16 cellular contexts compared by ENCODE assay signal in the genomic region with DNA sequence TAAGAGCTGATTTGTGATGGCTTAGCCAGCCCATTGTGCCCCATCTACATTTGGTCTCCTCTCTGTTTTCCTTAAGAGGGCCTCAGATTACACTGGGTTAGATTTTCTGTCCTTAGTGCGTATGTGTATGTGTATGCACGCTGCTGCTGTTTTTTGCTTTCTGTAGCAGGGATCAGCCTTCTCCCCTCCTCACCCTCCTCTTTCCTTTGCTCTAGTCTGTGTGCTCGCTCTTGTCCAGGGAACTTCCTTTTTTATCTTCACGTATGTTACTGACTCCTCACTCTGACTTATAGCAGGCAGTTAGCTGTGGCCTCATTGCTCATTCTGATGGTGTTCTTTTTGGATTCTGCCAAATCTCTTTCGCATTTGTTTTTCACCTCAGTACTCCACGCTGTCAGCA. TPM values are rescaled to one million over a fixed set of nuclear protein-coding genes. Genes with fewer than 3 reads are reported as not detected.
A peak's percentile ranks its signal among the peaks of the same experiment; 100 is the strongest.
DNase-seq lines count a peak whose midpoint lies in the region; ATAC-seq and TF ChIP-seq lines count a peak whose summit lies in the region.
"Had no signal": no experiment of that assay in that cellular context is flagged by ENCODE, and none has a peak within 500 bp of the region (broad histone marks: within the 10 kb centered on the region; RNA-seq: fewer than 3 reads in every experiment).

No MANE protein-coding gene starts in this region.

- H3K36me3 ChIP-seq in OCI-LY7 (ENCODE audit: insufficient read depth, low read length) (peaks cover 4% of the 10 kb centered on the region), heart right ventricle (no peaks in the 10 kb centered on the region), urinary bladder (ENCODE audit: insufficient read depth) (no peaks in the 10 kb centered on the region), uterus (no peaks in the 10 kb centered on the region)
- H3K36me3 ChIP-seq: Peyer's patch, upper lobe of left lung had no signal

- TF ChIP-seq POLR2A in uterus (IDR thresholded peaks at IDR 0.05), result no peak

- peak overlapping the region; percentile 65 for H3K4me2 ChIP-seq in OCI-LY7 (ENCODE audit: low read length)

- no peak overlapping the region for H3K27ac ChIP-seq in OCI-LY7 (ENCODE audit: low read depth, low read length, poor library complexity, severe bottlenecking)
- peak overlapping the region in 9 of 10 donors; percentile 50 to 78 (median 64) for H3K27ac ChIP-seq in heart right ventricle
- H3K27ac ChIP-seq in urinary bladder (ENCODE audit: low read depth), result peak overlapping the region; percentile 28
- no peak overlapping the region for H3K27ac ChIP-seq in uterus

- POLR2A ChIA-PET in OCI-LY7 (lab: Charles Lee), result interaction anchor here (0.8 to 2.3 kb wide), 5 partner anchors 9 to 41 kb away, joined by 3 to 7 read pairs (median 4); no protein-coding TSS in a partner anchor

- H3K4me1 ChIP-seq in OCI-LY7 (ENCODE audit: insufficient read depth, low read length, poor library complexity, severe bottlenecking) (peaks cover 50% of the 10 kb centered on the region), heart right ventricle (peaks cover 6 to 84% (median 52%) of the 10 kb centered on the region in 9 donors), urinary bladder (ENCODE audit: insufficient read depth) (no peaks in the 10 kb centered on the region), uterus (no peaks in the 10 kb centered on the region)

- no peaks in the 10 kb centered on the region for H3K9me3 ChIP-seq in OCI-LY7 (ENCODE audit: low read length)
- peaks cover 0 to under 1% (median 0%) of the 10 kb centered on the region in 11 donors for H3K9me3 ChIP-seq in heart right ventricle
- no peaks in the 10 kb centered on the region for H3K9me3 ChIP-seq in uterus
- H3K9me3 ChIP-seq: Peyer's patch, upper lobe of left lung had no signal

- CTCF ChIA-PET in OCI-LY7 (lab: Charles Lee; ENCODE audit: unreplicated experiment), result no interaction called here

- DNase-seq in Right ventricle myocardium inferior (ENCODE audit: missing footprints) (no peak), cardiac septum (ENCODE audit: low spot score) (no peak), OCI-LY7 (ENCODE audit: low spot score) (no peak), heart right ventricle (no peak), A172 (ENCODE audit: low spot score) (no peak), uterus (no peak), GOT3 (lab: John Stamatoyannopoulos, UW) (no peak)
- DNase-seq: activated CD4-positive, alpha-beta memory T cell treated with anti-CD3 and anti-CD28 coated beads for 36 hours; activated naive CD4-positive, alpha-beta T cell treated with Interleukin-2 at 50 U/mL for 16 hours; erythroblast; KBM-7; NCI-H2081 treated with DMSO at 0.1 percent for 48 hours; Peyer's patch; stimulated activated CD4-positive, alpha-beta T cell treated with anti-CD3 and anti-CD28 coated beads, Interleukin-15, amount 100 ng/mL, for 24 hours; upper lobe of left lung had no signal

- H4K20me1 ChIP-seq in OCI-LY7 (ENCODE audit: insufficient read depth, low read length), result peaks cover 9% of the 10 kb centered on the region; the same call in 1 of the 2 replicates

- H3K27me3 ChIP-seq in heart right ventricle, result no peaks in the 10 kb centered on the region
- H3K27me3 ChIP-seq in uterus, result no peaks in the 10 kb centered on the region
- H3K27me3 ChIP-seq: Peyer's patch, upper lobe of left lung had no signal

- BruUV-seq in OCI-LY7 (replicated peaks; lab: Mats Ljungman, UMichigan), result no TSS peak

- H3K4me3 ChIP-seq in OCI-LY7 (ENCODE audit: low read depth, low read length, poor library complexity, severe bottlenecking) (no peak overlapping the region), heart right ventricle (peak overlapping the region in 1 of 10 donors; percentile 20), urinary bladder (ENCODE audit: low read depth, low read length) (no peak overlapping the region), uterus (no peak overlapping the region)
- H3K4me3 ChIP-seq: Peyer's patch, upper lobe of left lung had no signal

- H2AFZ ChIP-seq in OCI-LY7 (ENCODE audit: low read length), result no peak overlapping the region

- H3K79me2 ChIP-seq in OCI-LY7 (ENCODE audit: insufficient read depth, low read depth, low read length), result peaks cover 54% of the 10 kb centered on the region

- 33 to 74% methylated on average over 6 of the region's 6 CpGs for WGBS in heart right ventricle, 2 donors
- WGBS in urinary bladder, result 70% methylated on average over 6 of the region's 6 CpGs

- no peaks in the 10 kb centered on the region for H3K9me2 ChIP-seq in OCI-LY7 (ENCODE audit: insufficient read depth, low read length)

- TF ChIP-seq CTCF in OCI-LY7 (conservative IDR thresholded peaks at IDR 0.05; ENCODE audit: low read length), result no peak
- TF ChIP-seq CTCF in heart right ventricle (IDR thresholded peaks at IDR 0.05), result no peak
- no peak for TF ChIP-seq CTCF in uterus (IDR thresholded peaks at IDR 0.05)

- intact Hi-C loops in Right ventricle myocardium inferior (cut with DNase I), result no loop called here
- intact Hi-C loops in cardiac septum (cut with DNase I), result no loop called here
- intact Hi-C loops in OCI-LY7 (cut with micrococcal nuclease; ENCODE audit: unreplicated experiment), result no loop called here
- intact Hi-C loops in heart right ventricle (cut with DNase I), result no loop called here
- intact Hi-C loops in uterus (cut with DNase I; ENCODE audit: low total_unique reads), result no loop called here

- ATAC-seq in Right ventricle myocardium inferior (peak; percentile 39), heart right ventricle (peak; percentile 30 to 70 (median 54))

RNA-seq across cellular contexts. Expression of a gene that starts 33.3 kb away (rescaled TPM):
- total RNA-seq in Right ventricle myocardium inferior (92.3 TPM), cardiac septum (75.3 TPM), OCI-LY7 (2022) (58.4 and 68.0 TPM in 2 replicates), heart right ventricle (100 to 1,000 TPM in 3 of 10 donors, 10 to 100 TPM in 7; 68.9 to 111 (median 94.6) TPM), urinary bladder (49.4 TPM), uterus (10 to 100 TPM; 10.3 to 53.2 (median 27.0) TPM)
- 39.1 and 60.8 TPM in 2 replicates for total RNA-seq in OCI-LY7 (2014; rRNA removed; shearing (Covaris generic))
- polyA plus RNA-seq in heart right ventricle (10 to 100 TPM in 1 of 2 donors, 1 to 10 TPM in 1; 6.4 to 13.1 TPM), urinary bladder (17.0 TPM)
- 22.9 and 31.8 TPM in 2 replicates for total RNA-seq in A172 (2014; rRNA removed; shearing (Covaris generic))

Comparison
In these comparisons a context has a peak if more than half of its experiments do, and no peak if none do; other contexts are left out.
1. H3K27ac ChIP-seq: peak in heart right ventricle (9 of 10) and urinary bladder (single experiment); none in OCI-LY7 (single experiment) and uterus (0 of 2).